14 cellular contexts compared by ENCODE assay signal in the genomic region with DNA sequence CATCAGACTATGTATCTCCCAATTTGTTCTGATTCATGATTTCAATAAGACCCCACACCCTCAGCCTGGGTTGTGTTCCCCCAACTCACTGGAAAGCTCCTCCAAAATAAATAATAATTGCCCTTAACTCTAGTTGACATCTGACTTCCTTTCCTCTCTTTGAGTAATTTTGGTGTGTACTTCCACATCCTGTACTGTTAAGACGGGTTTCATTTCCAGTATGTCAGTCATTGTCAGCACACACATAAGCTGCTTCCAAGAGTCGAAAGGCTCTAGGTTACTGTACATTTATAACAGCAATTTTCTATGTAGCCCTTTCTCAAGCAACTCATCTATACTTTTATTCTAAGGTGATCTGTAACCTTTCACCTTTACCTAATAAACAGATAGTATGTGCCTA. TPM values are rescaled to one million over a fixed set of nuclear protein-coding genes. Genes with fewer than 3 reads are reported as not detected.
DNase-seq lines count a peak whose midpoint lies in the region; ATAC-seq and TF ChIP-seq lines count a peak whose summit lies in the region.
"Had no signal": no experiment of that assay in that cellular context is flagged by ENCODE, and none has a peak within 500 bp of the region (broad histone marks: within the 10 kb centered on the region; RNA-seq: fewer than 3 reads in every experiment).

No MANE protein-coding gene starts in this region.

- CTCF ChIA-PET in activated CD4-positive, alpha-beta T cell treated with anti-CD3 and anti-CD28 coated beads for 36 hours (lab: Charles Lee), result interaction anchor here (0.5 to 1.2 kb wide), 3 partner anchors 9 to 540 kb away, joined by 3 to 5 read pairs (median 4); no protein-coding TSS in a partner anchor

- DNase-seq in activated CD4-positive, alpha-beta T cell treated with anti-CD3 and anti-CD28 coated beads for 36 hours, result no peak
- no peak for DNase-seq in activated CD4-positive, alpha-beta T cell treated with anti-CD3 and anti-CD28 coated beads, Interleukin-2, amount 50 U/mL, for 1 hour
- DNase-seq in KBM-7 (peak; percentile 15), esophagus muscularis mucosa (ENCODE audit: extremely low spot score) (no peak), inferior parietal cortex (ENCODE audit: extremely low spot score) (no peak), ecto neural progenitor cell (ENCODE audit: low spot score) (no peak)
- DNase-seq: 8988T; activated gamma-delta T cell; effector CD4-positive, alpha-beta T cell; immature natural killer cell; NCI-H1092 had no signal

- H3K4me3 Mint-ChIP-seq in activated CD4-positive, alpha-beta T cell treated with anti-CD3 and anti-CD28 coated beads for 36 hours, result no peak overlapping the region
- H3K4me3 Mint-ChIP-seq in stimulated activated memory B cell treated with anti-CD40 and anti-IgM and Interleukin-4, amounts not matched to agents 10 μg/mL and 1 μg/mL and 100 μg/mL, for 72 hours, result no peak overlapping the region
- H3K4me3 Mint-ChIP-seq: immature natural killer cell had no signal

- H3K36me3 ChIP-seq in esophagus muscularis mucosa, result no peaks in the 10 kb centered on the region

- no peak for TF ChIP-seq EP300 in esophagus muscularis mucosa (IDR thresholded peaks at IDR 0.05)

- in situ Hi-C loops in KBM-7 (cut with MboI; ENCODE audit: low pct_unique_long_range_greater_than_20kb, low sequenced_read_pairs), result no loop called here

- peaks cover 0 to 24% (median 18%) of the 10 kb centered on the region in 4 donors for H3K4me1 ChIP-seq in esophagus muscularis mucosa

- POLR2A ChIA-PET in activated CD4-positive, alpha-beta T cell treated with anti-CD3 and anti-CD28 coated beads for 36 hours (lab: Charles Lee), result no interaction called here

- peaks cover 2% of the 10 kb centered on the region for H3K9me3 Mint-ChIP-seq in activated CD4-positive, alpha-beta T cell treated with anti-CD3 and anti-CD28 coated beads for 36 hours (ENCODE audit: low read depth)
- no peaks in the 10 kb centered on the region for H3K9me3 Mint-ChIP-seq in stimulated activated memory B cell treated with anti-CD40 and anti-IgM and Interleukin-4, amounts not matched to agents 10 μg/mL and 1 μg/mL and 100 μg/mL, for 72 hours
- H3K9me3 Mint-ChIP-seq: immature natural killer cell had no signal

- peak overlapping the region in 3 of 4 donors; percentile 3 to 55 (median 32) for H3K27ac ChIP-seq in esophagus muscularis mucosa (replicated peaks in 1 of 4)
- H3K27ac ChIP-seq: VCaP had no signal

- peak; percentile 81 for ATAC-seq in activated CD4-positive, alpha-beta T cell treated with anti-CD3 and anti-CD28 coated beads for 36 hours
- ATAC-seq in stimulated activated memory B cell treated with anti-CD40 and anti-IgM and Interleukin-4, amounts not matched to agents 10 μg/mL and 1 μg/mL and 100 μg/mL, for 72 hours, result peak; percentile 70
- no peak for ATAC-seq in GM21515 (IDR thresholded peaks at IDR 0.05; ENCODE audit: unreplicated experiment)

- H3K27me3 ChIP-seq in esophagus muscularis mucosa, result no peaks in the 10 kb centered on the region

- intact Hi-C loops in activated CD4-positive, alpha-beta T cell treated with anti-CD3 and anti-CD28 coated beads for 36 hours (cut with DNase I, micrococcal nuclease), result no loop called here
- intact Hi-C loops in esophagus muscularis mucosa (cut with DNase I), result no loop called here

- 78% methylated on average over 2 of the region's 2 CpGs for WGBS in esophagus muscularis mucosa

- no peak overlapping the region for H3K4me3 ChIP-seq in esophagus muscularis mucosa

- peaks cover 2% of the 10 kb centered on the region for H3K27me3 Mint-ChIP-seq in activated CD4-positive, alpha-beta T cell treated with anti-CD3 and anti-CD28 coated beads for 36 hours
- H3K27me3 Mint-ChIP-seq in stimulated activated memory B cell treated with anti-CD40 and anti-IgM and Interleukin-4, amounts not matched to agents 10 μg/mL and 1 μg/mL and 100 μg/mL, for 72 hours, result no peaks in the 10 kb centered on the region

- no peaks in the 10 kb centered on the region for H3K9me3 ChIP-seq in esophagus muscularis mucosa

- no peak for TF ChIP-seq CTCF in esophagus muscularis mucosa (IDR thresholded peaks at IDR 0.05)

- peaks cover 25% of the 10 kb centered on the region for H3K4me1 Mint-ChIP-seq in activated CD4-positive, alpha-beta T cell treated with anti-CD3 and anti-CD28 coated beads for 36 hours
- peaks cover 20% of the 10 kb centered on the region for H3K4me1 Mint-ChIP-seq in stimulated activated memory B cell treated with anti-CD40 and anti-IgM and Interleukin-4, amounts not matched to agents 10 μg/mL and 1 μg/mL and 100 μg/mL, for 72 hours

- no peak for TF ChIP-seq POLR2A in esophagus muscularis mucosa (IDR thresholded peaks at IDR 0.05; ENCODE audit: low read depth)

- no peak overlapping the region for H3K27ac Mint-ChIP-seq in activated CD4-positive, alpha-beta T cell treated with anti-CD3 and anti-CD28 coated beads for 36 hours
- H3K27ac Mint-ChIP-seq in stimulated activated memory B cell treated with anti-CD40 and anti-IgM and Interleukin-4, amounts not matched to agents 10 μg/mL and 1 μg/mL and 100 μg/mL, for 72 hours, result no peak overlapping the region

- H3K36me3 Mint-ChIP-seq in activated CD4-positive, alpha-beta T cell treated with anti-CD3 and anti-CD28 coated beads for 36 hours (ENCODE audit: low read depth), result no peaks in the 10 kb centered on the region
- H3K36me3 Mint-ChIP-seq in stimulated activated memory B cell treated with anti-CD40 and anti-IgM and Interleukin-4, amounts not matched to agents 10 μg/mL and 1 μg/mL and 100 μg/mL, for 72 hours, result no peaks in the 10 kb centered on the region

RNA-seq across cellular contexts. Expression of gene C1QTNF7, which starts 52.1 kb away (rescaled TPM):
- total RNA-seq in activated CD4-positive, alpha-beta T cell treated with anti-CD3 and anti-CD28 coated beads for 36 hours, result not detected
- total RNA-seq in esophagus muscularis mucosa, result 10 to 100 TPM; 15.7 to 41.9 (median 26.0) TPM

Comparison
In these comparisons a context has a peak if more than half of its experiments do, and no peak if none do; other contexts are left out.
1. RNA of gene C1QTNF7, which starts 52.1 kb away (total RNA-seq): 15.7 to 41.9 TPM in esophagus muscularis mucosa; not detected in activated CD4-positive, alpha-beta T cell treated with anti-CD3 and anti-CD28 coated beads for 36 hours; every median in the first group is over 10 times any median in the second.